ENCODE assay signal across 18 cellular contexts in genomic region chr2:135998842-135999241, GRCh38. TPM values are rescaled to one million over a fixed set of nuclear protein-coding genes. Genes with fewer than 3 reads are reported as not detected.
DNase-seq lines count a peak whose midpoint lies in the region; ATAC-seq, FAIRE-seq and TF ChIP-seq lines count a peak whose summit lies in the region.
"Had no signal": no experiment of that assay in that cellular context is flagged by ENCODE, and none has a peak within 500 bp of the region (broad histone marks: within the 10 kb centered on the region; RNA-seq: fewer than 3 reads in every experiment).

No MANE protein-coding gene starts in this region.

- CTCF ChIA-PET in OCI-LY7 (lab: Charles Lee; ENCODE audit: unreplicated experiment) = interaction anchor here (2.3 kb wide), 1 partner anchor 20 kb away, joined by 7 read pairs; no protein-coding TSS in a partner anchor

- peaks cover 3% of the 10 kb centered on the region; the same call in 1 of the 2 replicates for H3K36me3 ChIP-seq in DOHH2 (ENCODE audit: control insufficient read depth, low read length)
- H3K36me3 ChIP-seq in Loucy (ENCODE audit: insufficient read depth, low read length) = no peaks in the 10 kb centered on the region
- peaks cover 15% of the 10 kb centered on the region; the same call in 1 of the 2 replicates for H3K36me3 ChIP-seq in OCI-LY7 (ENCODE audit: insufficient read depth, low read length)
- H3K36me3 ChIP-seq in pancreas = no peaks in the 10 kb centered on the region
- no peaks in the 10 kb centered on the region for H3K36me3 ChIP-seq in testis (ENCODE audit: low read depth, missing control alignments)

- H3K27me3 Mint-ChIP-seq in naive B cell = no peaks in the 10 kb centered on the region

- H3K9me2 ChIP-seq in DOHH2 (replicated peaks; ENCODE audit: control insufficient read depth, low read length) (no peaks in the 10 kb centered on the region), Loucy (replicated peaks; ENCODE audit: low read depth, low read length) (no peaks in the 10 kb centered on the region), OCI-LY7 (ENCODE audit: insufficient read depth, low read length) (no peaks in the 10 kb centered on the region)

- POLR2A ChIA-PET in OCI-LY7 (lab: Charles Lee) = interaction anchor here (0.6 to 4.6 kb wide), 16 partner anchors 11 to 388 kb away, joined by 4 to 43 read pairs (median 10); partner anchors contain the start of gene DARS1

- H3K9ac ChIP-seq in Loucy (ENCODE audit: low read depth, low read length, poor library complexity, severe bottlenecking) = peak overlapping the region; percentile 52

- H3K27ac Mint-ChIP-seq in naive B cell = peak overlapping the region; percentile 88 to 98 (median 94)
- H3K27ac Mint-ChIP-seq: T-helper 1 cell treated with Interleukin-12 subunit alpha and Interleukin-12 subunit beta and Interleukin-4 antibody, amounts not matched to agents 30 μg/mL and 1 μg/mL, for 36 hours had no signal

- BruUV-seq in OCI-LY7 (replicated peaks; lab: Mats Ljungman, UMichigan) = no TSS peak

- 92 to 95% methylated on average over 6 of the region's 6 CpGs for WGBS in pancreas, 2 donors
- 94 to 95% methylated on average over 6 of the region's 6 CpGs for WGBS in testis, 2 donors

- 0 out of 2 replicates have a peak, but pooled peaks cover 3% of the 10 kb centered on the region for H3K9me3 ChIP-seq in DOHH2 (ENCODE audit: control insufficient read depth, insufficient read depth, low read length)
- no peaks in the 10 kb centered on the region for H3K9me3 ChIP-seq in Loucy (ENCODE audit: insufficient read depth, low read depth, low read length)
- H3K9me3 ChIP-seq in OCI-LY7 (ENCODE audit: low read length) = no peaks in the 10 kb centered on the region
- H3K9me3 ChIP-seq in pancreas = no peaks in the 10 kb centered on the region
- no peaks in the 10 kb centered on the region for H3K9me3 ChIP-seq in testis

- no peaks in the 10 kb centered on the region for H3K79me2 ChIP-seq in DOHH2 (ENCODE audit: control insufficient read depth, low read length)
- no peaks in the 10 kb centered on the region for H3K79me2 ChIP-seq in Loucy (ENCODE audit: insufficient read depth, low read length)
- no peaks in the 10 kb centered on the region for H3K79me2 ChIP-seq in OCI-LY7 (ENCODE audit: insufficient read depth, low read depth, low read length)

- ATAC-seq in naive B cell (ENCODE audit: low read depth in 2 of 2) (no peak), pancreas (no peak), GM18861 (IDR thresholded peaks at IDR 0.05; ENCODE audit: unreplicated experiment) (no peak)
- ATAC-seq: HCT116, K562 had no signal

- H3K4me3 ChIP-seq in DOHH2 (ENCODE audit: low read length) (peak overlapping the region; percentile 41), Loucy (ENCODE audit: low read length, poor library complexity, severe bottlenecking) (no peak overlapping the region), OCI-LY7 (ENCODE audit: low read depth, low read length, poor library complexity, severe bottlenecking) (no peak overlapping the region), pancreas (no peak overlapping the region), testis (no peak overlapping the region)
- H3K4me3 ChIP-seq: K562 had no signal

- no peaks in the 10 kb centered on the region for H3K36me3 Mint-ChIP-seq in naive B cell

- intact Hi-C loops in OCI-LY7 (cut with micrococcal nuclease; ENCODE audit: unreplicated experiment) = loop anchor here (5.0 kb wide), 4 partner anchors 73 to 258 kb away; no protein-coding TSS in a partner anchor
- intact Hi-C loops in pancreas (cut with DNase I) = no loop called here
- intact Hi-C loops in testis (cut with DNase I; ENCODE audit: low total_unique reads) = no loop called here

- H3K4me2 ChIP-seq in DOHH2 (ENCODE audit: low read length) (peak overlapping the region; percentile 65), Loucy (ENCODE audit: low read depth, low read length, poor library complexity, severe bottlenecking) (no peak overlapping the region), OCI-LY7 (ENCODE audit: low read length) (peak overlapping the region; percentile 68)

- peak overlapping the region in 7 of 8 donors; percentile 69 to 85 (median 78) for H3K4me3 Mint-ChIP-seq in naive B cell
- H3K4me3 Mint-ChIP-seq: T-helper 1 cell treated with Interleukin-12 subunit alpha and Interleukin-12 subunit beta and Interleukin-4 antibody, amounts not matched to agents 30 μg/mL and 1 μg/mL, for 36 hours had no signal

- no peak for TF ChIP-seq CTCF in DOHH2 (IDR thresholded peaks at IDR 0.05; ENCODE audit: low read depth, low read length, poor library complexity, severe bottlenecking)
- TF ChIP-seq CTCF in Loucy (conservative IDR thresholded peaks at IDR 0.05; ENCODE audit: low read length) = no peak
- no peak for TF ChIP-seq CTCF in OCI-LY7 (conservative IDR thresholded peaks at IDR 0.05; ENCODE audit: low read length)
- TF ChIP-seq CTCF in pancreas (IDR thresholded peaks at IDR 0.05) = no peak
- TF ChIP-seq CTCF in testis (IDR thresholded peaks at IDR 0.05) = no peak

- DNase-seq in OCI-LY7 (ENCODE audit: low spot score) (peak; percentile 41), naive B cell (no peak), pancreas (no peak), testis (no peak)
- DNase-seq: DMS79, GOT3, NCI-H1105, NCI-H1694, NCI-H2081 treated with DMSO at 0.1 percent for 48 hours, NCI-H446 treated with DMSO at 0.1 percent for 48 hours, NCI-H774 had no signal

- H3F3A ChIP-seq in DOHH2 (ENCODE audit: control insufficient read depth, insufficient read depth) (peaks cover 22% of the 10 kb centered on the region), Loucy (ENCODE audit: low read depth) (no peaks in the 10 kb centered on the region)

- peaks cover 0 to 3% (median 0%) of the 10 kb centered on the region in 7 donors for H3K9me3 Mint-ChIP-seq in naive B cell

- H3K4me1 ChIP-seq in DOHH2 (ENCODE audit: control insufficient read depth, low read length) (peaks cover 66% of the 10 kb centered on the region), Loucy (ENCODE audit: insufficient read depth, low read length, poor library complexity, severe bottlenecking) (peaks cover 53% of the 10 kb centered on the region), OCI-LY7 (ENCODE audit: insufficient read depth, low read length, poor library complexity, severe bottlenecking) (peaks cover 55% of the 10 kb centered on the region), pancreas (peaks cover 0 to 3% (median 0%) of the 10 kb centered on the region in 3 donors), testis (no peaks in the 10 kb centered on the region)

- H4K20me1 ChIP-seq in DOHH2 (ENCODE audit: control insufficient read depth, insufficient read depth, low read depth, low read length) = no peaks in the 10 kb centered on the region
- no peaks in the 10 kb centered on the region for H4K20me1 ChIP-seq in Loucy (ENCODE audit: insufficient read depth, low read length, poor library complexity, severe bottlenecking)
- no peaks in the 10 kb centered on the region for H4K20me1 ChIP-seq in OCI-LY7 (ENCODE audit: insufficient read depth, low read length)

- no peak for TF ChIP-seq POLR2A in testis (IDR thresholded peaks at IDR 0.05)

- H3K27me3 ChIP-seq in DOHH2 (ENCODE audit: control insufficient read depth, low read length) = no peaks in the 10 kb centered on the region
- H3K27me3 ChIP-seq in Loucy (ENCODE audit: insufficient read depth, low read length, poor library complexity, severe bottlenecking) = no peaks in the 10 kb centered on the region
- H3K27me3 ChIP-seq in pancreas = no peaks in the 10 kb centered on the region
- no peaks in the 10 kb centered on the region for H3K27me3 ChIP-seq in testis

- FAIRE-seq in pancreas (lab: Jason Lieb, UNC) = no peak
- FAIRE-seq: K562 had no signal

- H3K4me1 Mint-ChIP-seq in naive B cell = peaks cover 52 to 68% (median 57%) of the 10 kb centered on the region in 3 donors

- peak overlapping the region; percentile 68 for H3K27ac ChIP-seq in DOHH2 (ENCODE audit: low read depth, low read length)
- H3K27ac ChIP-seq in OCI-LY7 (ENCODE audit: low read depth, low read length, poor library complexity, severe bottlenecking) = peak overlapping the region; percentile 58
- no peak overlapping the region for H3K27ac ChIP-seq in pancreas
- no peak overlapping the region for H3K27ac ChIP-seq in testis
- H3K27ac ChIP-seq: C4-2B had no signal

- H2AFZ ChIP-seq in Loucy (ENCODE audit: low read length) (no peak overlapping the region), OCI-LY7 (ENCODE audit: low read length) (peak overlapping the region; percentile 65)

RNA-seq across cellular contexts. Expression of gene DARS1, which starts 13.4 kb away (rescaled TPM):
- 90.5 and 108 TPM in 2 replicates for total RNA-seq in OCI-LY7 (2014; rRNA removed; shearing (Covaris generic))
- total RNA-seq in OCI-LY7 (2022) = 119 and 140 TPM in 2 replicates
- 100 to 1,000 TPM; 143 to 226 (median 172) TPM for polyA plus RNA-seq in naive B cell (ENCODE audit: low read depth in 6 of 6)
- 10 to 100 TPM; 29.8 to 41.3 (median 37.4) TPM for total RNA-seq in pancreas
- 10 to 100 TPM; 34.9 to 49.0 TPM for polyA plus RNA-seq in pancreas
- 10 to 100 TPM; 39.5 to 45.7 TPM for total RNA-seq in testis
- polyA plus RNA-seq in testis (ENCODE audit: insufficient read depth, low read depth, low replicate concordance) = 32.3 TPM

Comparison
In these comparisons a context has a peak if more than half of its experiments do, and no peak if none do; other contexts are left out.
1. H3K27ac ChIP-seq: peak in DOHH2 (single experiment) and OCI-LY7 (single experiment); none in pancreas (0 of 4) and testis (0 of 2).